Comparison of ENCODE assay signal across 19 cellular contexts in genomic region chr15:50046159-50046558, GRCh38.
DNase-seq lines count a peak whose midpoint lies in the region; ATAC-seq and TF ChIP-seq lines count a peak whose summit lies in the region.
"Had no signal": no experiment of that assay in that cellular context is flagged by ENCODE, and none has a peak within 500 bp of the region (broad histone marks: within the 10 kb centered on the region; RNA-seq: fewer than 3 reads in every experiment).

No MANE protein-coding gene starts in this region.

- no peaks in the 10 kb centered on the region for H3K27me3 ChIP-seq in stomach
- no peaks in the 10 kb centered on the region for H3K27me3 ChIP-seq in HAP-1 (ENCODE audit: low read depth)
- H3K27me3 ChIP-seq: body of pancreas, heart right ventricle, right lobe of liver had no signal

- no peak for TF ChIP-seq EP300 in stomach (IDR thresholded peaks at IDR 0.05)

- no peak for TF ChIP-seq CTCF in stomach (IDR thresholded peaks at IDR 0.05)

- H3K27ac Mint-ChIP-seq in central memory CD8-positive, alpha-beta T cell (ENCODE audit: low read depth): peak overlapping the region; percentile 69
- H3K27ac Mint-ChIP-seq: activated naive CD4-positive, alpha-beta T cell treated with anti-CD3 and anti-CD28 coated beads for 36 hours had no signal

- no peak overlapping the region for H3K4me3 Mint-ChIP-seq in central memory CD8-positive, alpha-beta T cell
- H3K4me3 Mint-ChIP-seq: activated naive CD4-positive, alpha-beta T cell treated with anti-CD3 and anti-CD28 coated beads for 36 hours had no signal

- in situ Hi-C loops in HAP-1 (cut with MboI; ENCODE audit: low sequenced_read_pairs): no loop called here

- peaks cover 9% of the 10 kb centered on the region for H3K4me1 Mint-ChIP-seq in central memory CD8-positive, alpha-beta T cell

- TF ChIP-seq POLR2A in stomach (IDR thresholded peaks at IDR 0.05): no peak

- no peak overlapping the region for H3K4me3 ChIP-seq in stomach
- H3K4me3 ChIP-seq in HAP-1: no peak overlapping the region
- H3K4me3 ChIP-seq: body of pancreas, heart right ventricle, right lobe of liver, thoracic aorta had no signal

- H3K9me3 Mint-ChIP-seq in central memory CD8-positive, alpha-beta T cell: peaks cover 14% of the 10 kb centered on the region

- H3K9me3 ChIP-seq in stomach (peaks cover 0 to 22% (median 10%) of the 10 kb centered on the region in 4 donors), HAP-1 (peaks cover 2% of the 10 kb centered on the region; the same call in 1 of the 2 replicates)
- H3K9me3 ChIP-seq: BE2C, body of pancreas had no signal

- peaks cover 6% of the 10 kb centered on the region for H3K36me3 Mint-ChIP-seq in central memory CD8-positive, alpha-beta T cell (ENCODE audit: insufficient read depth)

- no peaks in the 10 kb centered on the region for H3K4me1 ChIP-seq in stomach
- no peaks in the 10 kb centered on the region for H3K4me1 ChIP-seq in HAP-1
- H3K4me1 ChIP-seq: BE2C, body of pancreas, right lobe of liver had no signal

- WGBS in stomach, 5 donors: 28 to 63% (median 55%) methylated on average over 1 of the region's 1 CpG

- H3K27me3 Mint-ChIP-seq in central memory CD8-positive, alpha-beta T cell: no peaks in the 10 kb centered on the region

- H3K27ac ChIP-seq in stomach: no peak overlapping the region
- H3K27ac ChIP-seq: body of pancreas, right lobe of liver, thoracic aorta had no signal

- intact Hi-C loops in stomach (cut with DNase I; ENCODE audit: low total_unique reads): no loop called here

- no peak for DNase-seq in central memory CD8-positive, alpha-beta T cell (ENCODE audit: low spot score in 2 of 2)
- DNase-seq in HuH-7 (ENCODE audit: low spot score): no peak
- no peak for DNase-seq in stimulated activated CD4-positive, alpha-beta T cell treated with anti-CD3 and anti-CD28 coated beads, Interleukin-2, amount 100 ng/mL, for 24 hours
- no peak for DNase-seq in stomach
- DNase-seq in HAP-1 (ENCODE audit: low spot score in 2 of 2): no peak
- DNase-seq: activated naive CD4-positive, alpha-beta T cell treated with anti-CD3 and anti-CD28 coated beads for 36 hours; BE2C; body of pancreas; heart right ventricle; islet precursor cell; midbrain; NCI-H187 treated with DMSO at 0.1 percent for 48 hours; NCI-H526; right lobe of liver had no signal

- ATAC-seq in GM18517 (IDR thresholded peaks at IDR 0.05; ENCODE audit: unreplicated experiment) (peak; percentile 70), GM19463 (IDR thresholded peaks at IDR 0.05; ENCODE audit: unreplicated experiment) (peak; percentile 54), HG03175 (IDR thresholded peaks at IDR 0.05; ENCODE audit: unreplicated experiment) (peak; percentile 58)
- ATAC-seq in central memory CD8-positive, alpha-beta T cell (replicated peaks; ENCODE audit: extremely low read depth, poor library complexity, severe bottlenecking): no peak
- ATAC-seq: body of pancreas, heart right ventricle, right lobe of liver, SK-N-SH treated with all-trans-retinoic acid at 6 μM for 48 hours had no signal

- H3K36me3 ChIP-seq in stomach (no peaks in the 10 kb centered on the region), HAP-1 (replicated peaks) (no peaks in the 10 kb centered on the region)
- H3K36me3 ChIP-seq: BE2C, right lobe of liver, thoracic aorta had no signal
